In the genomic region with DNA sequence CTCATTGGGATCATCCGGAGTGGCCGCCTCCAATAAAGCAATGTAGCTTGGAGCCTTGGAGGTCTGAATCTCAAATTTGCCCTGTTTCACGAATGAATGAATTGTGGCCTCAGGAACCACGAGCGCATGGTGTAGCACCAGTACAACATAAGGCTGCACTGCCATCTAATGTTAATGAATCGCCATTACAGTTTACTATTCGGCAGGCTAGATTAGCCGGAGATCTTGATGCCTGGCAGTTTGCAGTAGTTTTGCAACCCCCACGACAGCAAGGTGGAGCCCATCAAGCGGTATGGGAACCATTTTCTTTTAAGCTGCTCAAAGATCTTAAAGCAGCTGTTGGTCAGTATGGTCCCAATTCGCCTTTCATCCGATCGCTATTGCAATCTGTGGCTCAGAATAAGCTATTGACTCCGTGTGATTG, we compare ENCODE assay signal across 8 cellular contexts. TPM values are rescaled to one million over a fixed set of nuclear protein-coding genes. Genes with fewer than 3 reads are reported as not detected.
DNase-seq lines count a peak whose midpoint lies in the region; ATAC-seq and TF ChIP-seq lines count a peak whose summit lies in the region.

No MANE protein-coding gene starts in this region.

- peaks cover 61% of the 10 kb centered on the region for H3K27me3 Mint-ChIP-seq in activated CD4-positive, alpha-beta T cell treated with anti-CD3 and anti-CD28 coated beads, Interleukin-2, amount 10 ng/mL, durations not matched to agents 7 days and 5 days
- H3K27me3 Mint-ChIP-seq in endothelial cell (ENCODE audit: unreplicated experiment), result peaks cover 11% of the 10 kb centered on the region

- TF ChIP-seq CTCF in endothelial cell (IDR thresholded peaks at IDR 0.05; ENCODE audit: unreplicated experiment), result peak; percentile 67

- H3K27ac Mint-ChIP-seq in activated CD4-positive, alpha-beta T cell treated with anti-CD3 and anti-CD28 coated beads, Interleukin-2, amount 10 ng/mL, durations not matched to agents 7 days and 5 days, result no peak overlapping the region
- H3K27ac Mint-ChIP-seq in endothelial cell (ENCODE audit: unreplicated experiment), result no peak overlapping the region

- H3K4me1 Mint-ChIP-seq in activated CD4-positive, alpha-beta T cell treated with anti-CD3 and anti-CD28 coated beads, Interleukin-2, amount 10 ng/mL, durations not matched to agents 7 days and 5 days, result peaks cover 25% of the 10 kb centered on the region
- H3K4me1 Mint-ChIP-seq in endothelial cell (ENCODE audit: unreplicated experiment), result peaks cover 18% of the 10 kb centered on the region

- DNase-seq in COR-L47 (lab: John Stamatoyannopoulos, UW) (peak; percentile 61), NCI-H524 treated with DMSO at 0.1 percent for 48 hours (lab: John Stamatoyannopoulos, UW) (peak; percentile 62), endothelial cell (ENCODE audit: low spot score) (peak; percentile 52), medulla oblongata (ENCODE audit: extremely low spot score) (peak; percentile 86), superior temporal gyrus (ENCODE audit: extremely low spot score) (peak; percentile 93), NCI-H1048 (lab: John Stamatoyannopoulos, UW) (no peak)
- peak; percentile 66 for DNase-seq in activated CD4-positive, alpha-beta T cell treated with anti-CD3 and anti-CD28 coated beads, Interleukin-2, amount 10 ng/mL, durations not matched to agents 7 days and 5 days

- H3K4me3 Mint-ChIP-seq in activated CD4-positive, alpha-beta T cell treated with anti-CD3 and anti-CD28 coated beads, Interleukin-2, amount 10 ng/mL, durations not matched to agents 7 days and 5 days, result no peak overlapping the region
- H3K4me3 Mint-ChIP-seq in endothelial cell (ENCODE audit: unreplicated experiment), result no peak overlapping the region

- CTCF ChIA-PET in activated CD4-positive, alpha-beta T cell treated with anti-CD3 and anti-CD28 coated beads, Interleukin-2, amount 10 ng/mL, durations not matched to agents 7 days and 5 days (lab: Charles Lee), result interaction anchor here (0.6 to 3.6 kb wide), 9 partner anchors 12 to 222 kb away, joined by 3 to 13 read pairs (median 4); a partner anchor contains a TSS

- H3K9me3 Mint-ChIP-seq in activated CD4-positive, alpha-beta T cell treated with anti-CD3 and anti-CD28 coated beads, Interleukin-2, amount 10 ng/mL, durations not matched to agents 7 days and 5 days, result no peaks in the 10 kb centered on the region
- no peaks in the 10 kb centered on the region for H3K9me3 Mint-ChIP-seq in endothelial cell (ENCODE audit: unreplicated experiment)

- POLR2A ChIA-PET in activated CD4-positive, alpha-beta T cell treated with anti-CD3 and anti-CD28 coated beads, Interleukin-2, amount 10 ng/mL, durations not matched to agents 7 days and 5 days (lab: Charles Lee), result no interaction called here

- ATAC-seq in HG03175 (IDR thresholded peaks at IDR 0.05; ENCODE audit: unreplicated experiment), result peak; percentile 39

- H3K36me3 Mint-ChIP-seq in activated CD4-positive, alpha-beta T cell treated with anti-CD3 and anti-CD28 coated beads, Interleukin-2, amount 10 ng/mL, durations not matched to agents 7 days and 5 days (ENCODE audit: low read depth), result no peaks in the 10 kb centered on the region
- H3K36me3 Mint-ChIP-seq in endothelial cell (ENCODE audit: low read depth, unreplicated experiment), result no peaks in the 10 kb centered on the region

RNA-seq across cellular contexts. Expression of a gene that starts 18.8 kb away (rescaled TPM):
- not detected for total RNA-seq in activated CD4-positive, alpha-beta T cell treated with anti-CD3 and anti-CD28 coated beads, Interleukin-2, amount 10 ng/mL, durations not matched to agents 7 days and 5 days
- total RNA-seq in endothelial cell (ENCODE audit: unreplicated experiment), result 0.13 TPM

RNA-seq across cellular contexts. Expression of a gene that starts 29.8 kb away (rescaled TPM):
- total RNA-seq in activated CD4-positive, alpha-beta T cell treated with anti-CD3 and anti-CD28 coated beads, Interleukin-2, amount 10 ng/mL, durations not matched to agents 7 days and 5 days, result under 1 TPM; 0.27 to 0.31 TPM
- 1.7 TPM for total RNA-seq in endothelial cell (ENCODE audit: unreplicated experiment)

RNA-seq across cellular contexts. Expression of a gene that starts 55.3 kb away (rescaled TPM):
- not detected for total RNA-seq in activated CD4-positive, alpha-beta T cell treated with anti-CD3 and anti-CD28 coated beads, Interleukin-2, amount 10 ng/mL, durations not matched to agents 7 days and 5 days
- total RNA-seq in endothelial cell (ENCODE audit: unreplicated experiment), result not detected
